20 cellular contexts compared by ENCODE assay signal in genomic region chr9:87910821-87911220, GRCh38.
DNase-seq lines count a peak whose midpoint lies in the region; ATAC-seq and TF ChIP-seq lines count a peak whose summit lies in the region.
"Had no signal": no experiment of that assay in that cellular context is flagged by ENCODE, and none has a peak within 500 bp of the region (broad histone marks: within the 10 kb centered on the region; RNA-seq: fewer than 3 reads in every experiment).

No MANE protein-coding gene starts in this region.

- H3K9ac ChIP-seq in SK-N-MC (ENCODE audit: insufficient read length), result peak overlapping the region; percentile 82

- DNase-seq in AG08395 (ENCODE audit: low spot score), result peak; percentile 53
- peak; percentile 61 for DNase-seq in GM04503 (ENCODE audit: low read depth)
- peak; percentile 65 for DNase-seq in SK-N-MC (ENCODE audit: low read depth, low spot score)
- DNase-seq in fibroblast of mammary gland (ENCODE audit: low read depth), result peak; percentile 60
- DNase-seq in C1 segment of cervical spinal cord (lab: John Stamatoyannopoulos, UW), result no peak
- DNase-seq in NCI-H748 treated with DMSO at 0.1 percent for 48 hours (lab: John Stamatoyannopoulos, UW), result no peak
- DNase-seq in NCI-H2107 (lab: John Stamatoyannopoulos, UW), result no peak
- DNase-seq: 8988T; DMS79 treated with DMSO at 0.1 percent for 48 hours; Kasumi-1; MM.1S; NCI-H1092; NCI-H1436 treated with DMSO at 0.1 percent for 48 hours; NCI-H2029; NCI-H2171; NCI-H446 treated with DMSO at 0.1 percent for 48 hours; NCI-H69; NK-92 treated with Interleukin-12 subunit alpha and Interleukin-12 subunit beta, amount 100 ng/mL, for 24 hours had no signal

- no peak for TF ChIP-seq CTCF in fibroblast of mammary gland (conservative IDR thresholded peaks at IDR 0.05; ENCODE audit: control insufficient read depth, insufficient read depth, low read depth, low read length)

- H3K4me3 ChIP-seq in SK-N-MC (peak overlapping the region; percentile 75), fibroblast of mammary gland (ENCODE audit: control insufficient read depth, low read depth, low read length) (no peak overlapping the region)

- no peaks in the 10 kb centered on the region for H3K36me3 ChIP-seq in SK-N-MC (ENCODE audit: insufficient read depth, low read length)

- H3K27ac ChIP-seq in SK-N-MC, result peak overlapping the region; percentile 98

- ATAC-seq in HG03354 (IDR thresholded peaks at IDR 0.05; ENCODE audit: poor library complexity, severe bottlenecking, unreplicated experiment), result no peak
- ATAC-seq: Right ventricle myocardium inferior had no signal

- no peaks in the 10 kb centered on the region for H3K9me3 ChIP-seq in SK-N-MC (ENCODE audit: low read depth, low read length)

Comparison
In these comparisons a context has a peak if more than half of its experiments do, and no peak if none do; other contexts are left out.
1. DNase-seq: peak in AG08395 (single experiment), GM04503 (single experiment), SK-N-MC (single experiment) and fibroblast of mammary gland (single experiment); none in C1 segment of cervical spinal cord (0 of 14), NCI-H748 treated with DMSO at 0.1 percent for 48 hours (single experiment) and NCI-H2107 (single experiment).